Comparison of ENCODE assay signal across 19 cellular contexts in genomic region chr12:88985631-88986030, GRCh38.
DNase-seq lines count a peak whose midpoint lies in the region; ATAC-seq and TF ChIP-seq lines count a peak whose summit lies in the region.
"Had no signal": no experiment of that assay in that cellular context is flagged by ENCODE, and none has a peak within 500 bp of the region (broad histone marks: within the 10 kb centered on the region; RNA-seq: fewer than 3 reads in every experiment).

No MANE protein-coding gene starts in this region.

- no peak overlapping the region for H3K9ac ChIP-seq in adipocyte (ENCODE audit: low read length)
- H3K9ac ChIP-seq: KMS-11 had no signal

- H3K4me1 ChIP-seq in A673 (ENCODE audit: insufficient read depth, low read length, poor library complexity, severe bottlenecking) (peaks cover 21% of the 10 kb centered on the region), GM23338 (ENCODE audit: insufficient read depth) (0 out of 2 replicates have a peak, but pooled peaks cover 13% of the 10 kb centered on the region), adipocyte (ENCODE audit: control insufficient read depth, insufficient read depth, low read length) (no peaks in the 10 kb centered on the region), upper lobe of right lung (no peaks in the 10 kb centered on the region)

- H3K9me2 ChIP-seq in GM23338 (ENCODE audit: insufficient read depth): peaks cover under 1% of the 10 kb centered on the region; the same call in 1 of the 2 replicates

- peaks cover 9% of the 10 kb centered on the region for H3K4me1 Mint-ChIP-seq in GM23338

- H3K36me3 Mint-ChIP-seq in GM23338 (ENCODE audit: low read depth): no peaks in the 10 kb centered on the region

- BruUV-seq in A673 (replicated peaks; lab: Mats Ljungman, UMichigan): no TSS peak

- H3K36me3 ChIP-seq in A673 (ENCODE audit: insufficient read depth, low read length, poor library complexity, severe bottlenecking): no peaks in the 10 kb centered on the region
- H3K36me3 ChIP-seq in GM23338 (ENCODE audit: insufficient read depth): no peaks in the 10 kb centered on the region
- H3K36me3 ChIP-seq in adipocyte (ENCODE audit: control insufficient read depth, insufficient read depth, low read length, severe bottlenecking): no peaks in the 10 kb centered on the region
- H3K36me3 ChIP-seq in upper lobe of right lung: no peaks in the 10 kb centered on the region

- peak overlapping the region; percentile 2; the same call in 1 of the 2 replicates for H2AFZ ChIP-seq in GM23338
- H2AFZ ChIP-seq: PC-9 had no signal

- no peaks in the 10 kb centered on the region for H3K79me2 ChIP-seq in GM23338 (replicated peaks; ENCODE audit: insufficient read depth)

- no peaks in the 10 kb centered on the region for H3K27me3 Mint-ChIP-seq in GM23338 (ENCODE audit: insufficient read depth, low read depth, poor library complexity)

- no peaks in the 10 kb centered on the region for H3K9me3 Mint-ChIP-seq in GM23338
- H3K9me3 Mint-ChIP-seq: H9 had no signal

- no peak overlapping the region for H3K27ac Mint-ChIP-seq in GM23338
- H3K27ac Mint-ChIP-seq: H9 had no signal

- TF ChIP-seq CTCF in A673 (conservative IDR thresholded peaks at IDR 0.05; ENCODE audit: low read depth, low read length): no peak
- TF ChIP-seq CTCF in GM23338 (conservative IDR thresholded peaks at IDR 0.05; ENCODE audit: low read depth in 2 of 2): no peak
- TF ChIP-seq CTCF in upper lobe of right lung (IDR thresholded peaks at IDR 0.05): no peak

- H3K4me2 ChIP-seq in GM23338: no peak overlapping the region
- H3K4me2 ChIP-seq: KMS-11, PC-9 had no signal

- no peaks in the 10 kb centered on the region for H3K27me3 ChIP-seq in A673 (replicated peaks; ENCODE audit: insufficient read depth, low read depth, low read length, poor library complexity)
- no peaks in the 10 kb centered on the region for H3K27me3 ChIP-seq in GM23338 (ENCODE audit: insufficient read depth)
- no peaks in the 10 kb centered on the region for H3K27me3 ChIP-seq in adipocyte (replicated peaks; ENCODE audit: control insufficient read depth, insufficient read depth, low read length)
- H3K27me3 ChIP-seq in upper lobe of right lung: no peaks in the 10 kb centered on the region

- H3K27ac ChIP-seq in A673 (ENCODE audit: low read depth, low read length, poor library complexity, severe bottlenecking) (peak overlapping the region; percentile 31), GM23338 (ENCODE audit: low read depth) (no peak overlapping the region), upper lobe of right lung (no peak overlapping the region)
- H3K27ac ChIP-seq: KMS-11, PC-9 had no signal

- H3K4me3 ChIP-seq in A673 (ENCODE audit: low read depth, low read length, poor library complexity, severe bottlenecking) (no peak overlapping the region), GM23338 (no peak overlapping the region), adipocyte (ENCODE audit: low read length) (no peak overlapping the region), upper lobe of right lung (no peak overlapping the region)
- H3K4me3 ChIP-seq: PC-9 had no signal

- H3K4me3 Mint-ChIP-seq in GM23338: no peak overlapping the region
- H3K4me3 Mint-ChIP-seq: H9 had no signal

- intact Hi-C loops in A673 (cut with micrococcal nuclease; ENCODE audit: unreplicated experiment): no loop called here
- intact Hi-C loops in upper lobe of right lung (cut with DNase I): no loop called here

- CTCF ChIA-PET in A673 (lab: Charles Lee): no interaction called here

- POLR2A ChIA-PET in A673 (lab: Charles Lee; ENCODE audit: low non-redundant PET): no interaction called here

- DNase-seq in A673 (ENCODE audit: low spot score) (peak; percentile 45), GM23338 (ENCODE audit: low spot score) (no peak), adipocyte (ENCODE audit: low read depth) (peak; percentile 43), kidney glomerular epithelial cell (lab: John Stamatoyannopoulos, UW) (peak; percentile 40), upper lobe of right lung (no peak), DMS79 (lab: John Stamatoyannopoulos, UW) (no peak), COLO829 (ENCODE audit: low spot score) (no peak)
- no peak for DNase-seq in activated CD4-positive, CD25-positive, alpha-beta regulatory T cell (lab: John Stamatoyannopoulos, UW)
- DNase-seq: 8988T, C1 segment of cervical spinal cord, H9, NCI-H1048, NCI-H1436 treated with DMSO at 0.1 percent for 48 hours, NCI-H2029 treated with DMSO at 0.1 percent for 48 hours, NCI-H510A treated with DMSO at 0.1 percent for 48 hours, PC-9, SW 1271 had no signal

- ATAC-seq in GM23338 (no peak), upper lobe of right lung (no peak)
- ATAC-seq: HepG2 had no signal

- no peaks in the 10 kb centered on the region for H4K20me1 ChIP-seq in GM23338 (replicated peaks; ENCODE audit: insufficient read depth)

- no peaks in the 10 kb centered on the region for H3K9me3 ChIP-seq in A673 (ENCODE audit: low read depth, low read length, poor library complexity, severe bottlenecking)
- H3K9me3 ChIP-seq in adipocyte (ENCODE audit: control insufficient read depth, low read length): no peaks in the 10 kb centered on the region
- H3K9me3 ChIP-seq in upper lobe of right lung: no peaks in the 10 kb centered on the region

- no peaks in the 10 kb centered on the region for H3F3A ChIP-seq in GM23338 (replicated peaks; ENCODE audit: low read depth)

TF ChIP-seq in GM23338, 12 proteins besides CTCF, POLR2A, EP300 and RAD21 (continues in another document):
- TF ChIP-seq ZNF462 (CRISPR knock-in tag; IDR thresholded peaks at IDR 0.05): no peak
- no peak for TF ChIP-seq ZNF331 (CRISPR knock-in tag; IDR thresholded peaks at IDR 0.05; ENCODE audit: low read depth)
- TF ChIP-seq EZH2phosphoT487 (IDR thresholded peaks at IDR 0.05; ENCODE audit: unreplicated experiment): no peak

Comparison
In these comparisons a context has a peak if more than half of its experiments do, and no peak if none do; other contexts are left out.
1. DNase-seq: peak in A673 (single experiment), adipocyte (single experiment) and kidney glomerular epithelial cell (single experiment); none in GM23338 (single experiment), upper lobe of right lung (single experiment), DMS79 (single experiment), COLO829 (single experiment) and activated CD4-positive, CD25-positive, alpha-beta regulatory T cell (0 of 4).